ENCODE assay signal across 18 cellular contexts in the genomic region with DNA sequence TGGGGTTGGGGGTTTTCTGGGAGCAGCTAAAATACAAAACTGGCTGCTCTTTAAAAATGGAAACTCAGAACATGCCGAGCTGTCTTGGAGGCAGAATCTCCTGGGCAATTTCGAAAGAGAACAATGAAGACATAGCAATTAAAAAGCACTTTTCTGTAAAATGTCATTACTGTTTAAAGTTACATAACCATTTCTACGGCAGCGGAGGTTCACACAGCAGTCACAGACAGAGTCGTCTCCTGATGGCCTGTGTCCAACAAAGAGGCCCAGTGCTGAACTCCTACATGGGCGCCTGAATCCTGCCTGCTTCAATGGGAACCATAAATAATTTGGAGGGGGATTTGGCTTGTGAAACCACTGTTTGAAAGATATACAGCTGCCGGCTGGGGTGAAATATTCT.
DNase-seq lines count a peak whose midpoint lies in the region; ATAC-seq and TF ChIP-seq lines count a peak whose summit lies in the region.
"Had no signal": no experiment of that assay in that cellular context is flagged by ENCODE, and none has a peak within 500 bp of the region (broad histone marks: within the 10 kb centered on the region; RNA-seq: fewer than 3 reads in every experiment).

No MANE protein-coding gene starts in this region.

- ATAC-seq in omental fat pad (ENCODE audit: low FRiP score): no peak
- ATAC-seq in GM21528 (IDR thresholded peaks at IDR 0.05; ENCODE audit: low FRiP score, unreplicated experiment): no peak
- ATAC-seq in GM21529 (IDR thresholded peaks at IDR 0.05; ENCODE audit: unreplicated experiment): no peak
- ATAC-seq: K562, right lobe of liver, T-helper 17 cell had no signal

- H3K27ac ChIP-seq in coronary artery: no peak overlapping the region
- H3K27ac ChIP-seq: right lobe of liver had no signal

- DNase-seq in NCI-H1105 (lab: John Stamatoyannopoulos, UW) (peak; percentile 6), coronary artery (ENCODE audit: low spot score) (no peak), medulla oblongata (ENCODE audit: extremely low spot score) (peak; percentile 72), superior temporal gyrus (ENCODE audit: extremely low spot score) (peak; percentile 68), NCI-H524 treated with DMSO at 0.1 percent for 48 hours (lab: John Stamatoyannopoulos, UW) (no peak), omental fat pad (ENCODE audit: low spot score) (no peak)
- DNase-seq: activated CD4-positive, alpha-beta T cell treated with anti-CD3 and anti-CD28 coated beads for 4 hours; activated T-cell treated with anti-CD3 and anti-CD28 coated beads, Interleukin-2, amount 50 U/mL, for 24 hours; amniotic stem cell; CD8-positive, alpha-beta memory T cell; immature natural killer cell; NCI-H146; right lobe of liver; stimulated activated CD4-positive, alpha-beta T cell treated with anti-CD3 and anti-CD28 coated beads, Interleukin-4, amount 100 ng/mL, for 24 hours; T-helper 17 cell had no signal

- TF ChIP-seq CTCF in coronary artery (IDR thresholded peaks at IDR 0.05): no peak
- no peak for TF ChIP-seq CTCF in omental fat pad (IDR thresholded peaks at IDR 0.05)

- peak overlapping the region; percentile 19 for H3K4me3 ChIP-seq in coronary artery
- H3K4me3 ChIP-seq: K562, right lobe of liver had no signal

Comparison
In these comparisons a context has a peak if more than half of its experiments do, and no peak if none do; other contexts are left out.
1. DNase-seq: peak in NCI-H1105 (single experiment), medulla oblongata (single experiment) and superior temporal gyrus (single experiment); none in coronary artery (single experiment), NCI-H524 treated with DMSO at 0.1 percent for 48 hours (single experiment) and omental fat pad (single experiment).